8 cellular contexts compared by ENCODE assay signal in the genomic region with DNA sequence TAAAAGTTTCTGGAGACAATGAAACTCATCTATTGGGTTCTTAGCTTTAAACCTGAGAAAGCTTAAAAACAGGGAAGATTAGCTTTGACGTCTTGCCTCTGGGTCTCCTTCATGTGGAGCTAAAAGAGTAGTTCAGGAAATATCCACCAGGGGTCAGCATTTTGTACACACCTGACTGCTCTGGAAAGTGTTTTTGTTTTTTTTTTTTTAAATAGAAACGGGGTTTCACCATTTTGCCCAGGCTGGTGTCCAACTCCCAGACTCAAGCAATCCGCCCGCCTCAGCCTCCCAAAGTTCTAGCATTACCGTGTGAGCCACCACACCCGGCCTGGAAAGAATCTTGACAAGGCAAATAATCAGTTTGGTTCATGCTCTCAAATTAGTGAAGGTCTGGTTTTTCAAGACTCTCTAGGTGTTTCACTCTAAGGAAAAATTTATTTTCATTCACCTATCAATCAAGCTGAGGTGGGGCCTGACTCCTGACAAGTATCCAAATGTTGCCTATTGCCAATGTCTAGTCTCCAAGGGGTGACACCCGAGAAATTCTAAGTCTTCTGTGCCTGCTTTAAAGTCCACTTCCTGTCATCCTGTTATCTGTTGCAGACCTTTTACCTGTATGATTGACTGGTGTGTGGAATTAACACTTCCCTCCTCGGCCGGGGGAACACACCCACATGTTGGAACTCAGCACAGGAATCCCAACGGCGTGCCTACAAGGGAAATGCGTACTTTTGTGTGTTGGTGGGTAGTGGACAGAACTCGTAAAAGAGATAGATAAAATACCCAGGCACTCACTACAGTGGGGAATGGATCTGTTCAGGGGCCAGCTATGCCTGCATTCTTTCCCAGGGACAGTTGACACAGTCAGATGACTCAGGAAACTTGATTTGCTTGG. TPM values are rescaled to one million over a fixed set of nuclear protein-coding genes. Genes with fewer than 3 reads are reported as not detected.
DNase-seq lines count a peak whose midpoint lies in the region; ATAC-seq and TF ChIP-seq lines count a peak whose summit lies in the region.

No MANE protein-coding gene starts in this region.

- no peaks in the 10 kb centered on the region for H3K27me3 ChIP-seq in kidney epithelial cell (ENCODE audit: control insufficient read depth, insufficient read depth, low read length)

- TF ChIP-seq CTCF in cardiac fibroblast (IDR thresholded peaks at IDR 0.05; ENCODE audit: low read depth, low read length) (peak; percentile 68), kidney epithelial cell (IDR thresholded peaks at IDR 0.05; ENCODE audit: insufficient read depth, low read length, poor library complexity, severe bottlenecking) (peak; percentile 65)

- no peak overlapping the region for H3K4me3 Mint-ChIP-seq in stimulated activated naive CD8-positive, alpha-beta T cell treated with anti-CD3 and anti-CD28 coated beads, Interleukin-15, Interleukin-2, amounts not matched to agents 100 ng/mL and 50 ng/mL, for 24 hours

- peak; percentile 30 for DNase-seq in DMS79 (lab: John Stamatoyannopoulos, UW)
- peak; percentile 53 for DNase-seq in NCI-H1048 (lab: John Stamatoyannopoulos, UW)
- peak; percentile 22 for DNase-seq in T follicular helper cell (ENCODE audit: low read depth)
- peak; percentile 81 to 82 for DNase-seq in cardiac fibroblast (ENCODE audit: low read depth in 2 of 2)
- no peak for DNase-seq in kidney epithelial cell (ENCODE audit: low read depth)
- no peak for DNase-seq in 8988T

- no peaks in the 10 kb centered on the region for H3K36me3 ChIP-seq in kidney epithelial cell (ENCODE audit: control insufficient read depth, insufficient read depth, low read length)

- no peaks in the 10 kb centered on the region for H3K27me3 Mint-ChIP-seq in stimulated activated naive CD8-positive, alpha-beta T cell treated with anti-CD3 and anti-CD28 coated beads, Interleukin-15, Interleukin-2, amounts not matched to agents 100 ng/mL and 50 ng/mL, for 24 hours

- peak; percentile 84 for ATAC-seq in GM21723 (IDR thresholded peaks at IDR 0.05; ENCODE audit: unreplicated experiment)

- peaks cover 27% of the 10 kb centered on the region for H3K4me1 Mint-ChIP-seq in stimulated activated naive CD8-positive, alpha-beta T cell treated with anti-CD3 and anti-CD28 coated beads, Interleukin-15, Interleukin-2, amounts not matched to agents 100 ng/mL and 50 ng/mL, for 24 hours (ENCODE audit: low read depth)

- H3K27ac Mint-ChIP-seq in stimulated activated naive CD8-positive, alpha-beta T cell treated with anti-CD3 and anti-CD28 coated beads, Interleukin-15, Interleukin-2, amounts not matched to agents 100 ng/mL and 50 ng/mL, for 24 hours = peak overlapping the region; percentile 31

- no peaks in the 10 kb centered on the region for H3K9me3 Mint-ChIP-seq in stimulated activated naive CD8-positive, alpha-beta T cell treated with anti-CD3 and anti-CD28 coated beads, Interleukin-15, Interleukin-2, amounts not matched to agents 100 ng/mL and 50 ng/mL, for 24 hours

- H3K4me3 ChIP-seq in cardiac fibroblast (replicated peaks in 1 of 2; ENCODE audit: low read depth in 2 of 2, low read length in 2 of 2) (no peak overlapping the region), kidney epithelial cell (ENCODE audit: low read depth, low read length) (no peak overlapping the region)

- H3K36me3 Mint-ChIP-seq in stimulated activated naive CD8-positive, alpha-beta T cell treated with anti-CD3 and anti-CD28 coated beads, Interleukin-15, Interleukin-2, amounts not matched to agents 100 ng/mL and 50 ng/mL, for 24 hours (ENCODE audit: low read depth) = no peaks in the 10 kb centered on the region

RNA-seq across cellular contexts. Expression of a gene that starts 11.3 kb away (rescaled TPM):
- total RNA-seq in kidney epithelial cell = 8.8 and 11.3 TPM in 2 replicates

RNA-seq across cellular contexts. Expression of a gene that starts 35.1 kb away (rescaled TPM):
- 12.1 and 13.9 TPM in 2 replicates for total RNA-seq in kidney epithelial cell

Comparison
In these comparisons a context has a peak if more than half of its experiments do, and no peak if none do; other contexts are left out.
1. DNase-seq: peak in DMS79 (single experiment), NCI-H1048 (single experiment), T follicular helper cell (single experiment) and cardiac fibroblast (2 of 2); none in kidney epithelial cell (single experiment) and 8988T (single experiment).